1 cellular context compared by ENCODE assay signal in the genomic region with DNA sequence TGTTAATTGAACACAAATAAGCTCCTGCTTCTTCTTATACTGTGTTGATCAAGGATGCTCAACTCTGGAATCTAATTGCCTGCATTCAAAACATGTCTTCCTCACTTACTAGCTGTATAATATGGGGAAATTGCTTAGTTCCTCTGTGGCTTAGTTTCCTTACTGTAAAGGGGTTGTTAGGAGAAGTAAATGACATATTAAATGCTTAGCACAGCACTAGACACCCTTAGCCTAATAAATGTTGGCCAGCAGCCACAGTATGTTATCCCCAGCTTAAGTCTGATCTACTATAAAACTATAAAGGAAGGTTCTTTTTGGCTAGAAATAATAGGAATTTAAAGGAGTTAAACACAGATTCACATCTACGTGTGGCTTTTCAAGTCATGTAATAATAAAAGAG.
TF ChIP-seq lines count a peak whose summit lies in the region.

No MANE protein-coding gene starts in this region.

TF ChIP-seq in IMR-90, 13 proteins besides CTCF, POLR2A, EP300 and RAD21:
- no peak for TF ChIP-seq MAZ (IDR thresholded peaks at IDR 0.05; ENCODE audit: borderline replicate concordance, low read depth, low read length)
- TF ChIP-seq, protein P1, sequence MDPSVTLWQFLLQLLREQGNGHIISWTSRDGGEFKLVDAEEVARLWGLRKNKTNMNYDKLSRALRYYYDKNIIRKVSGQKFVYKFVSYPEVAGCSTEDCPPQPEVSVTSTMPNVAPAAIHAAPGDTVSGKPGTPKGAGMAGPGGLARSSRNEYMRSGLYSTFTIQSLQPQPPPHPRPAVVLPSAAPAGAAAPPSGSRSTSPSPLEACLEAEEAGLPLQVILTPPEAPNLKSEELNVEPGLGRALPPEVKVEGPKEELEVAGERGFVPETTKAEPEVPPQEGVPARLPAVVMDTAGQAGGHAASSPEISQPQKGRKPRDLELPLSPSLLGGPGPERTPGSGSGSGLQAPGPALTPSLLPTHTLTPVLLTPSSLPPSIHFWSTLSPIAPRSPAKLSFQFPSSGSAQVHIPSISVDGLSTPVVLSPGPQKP (IDR thresholded peaks at IDR 0.05; ENCODE audit: borderline replicate concordance, low read depth, low read length): no peak
- TF ChIP-seq RCOR1 (IDR thresholded peaks at IDR 0.05; ENCODE audit: insufficient replicate concordance, low read length): no peak
- TF ChIP-seq MXI1 (IDR thresholded peaks at IDR 0.05; ENCODE audit: borderline replicate concordance, low read depth, low read length): no peak
- TF ChIP-seq, protein P2, sequence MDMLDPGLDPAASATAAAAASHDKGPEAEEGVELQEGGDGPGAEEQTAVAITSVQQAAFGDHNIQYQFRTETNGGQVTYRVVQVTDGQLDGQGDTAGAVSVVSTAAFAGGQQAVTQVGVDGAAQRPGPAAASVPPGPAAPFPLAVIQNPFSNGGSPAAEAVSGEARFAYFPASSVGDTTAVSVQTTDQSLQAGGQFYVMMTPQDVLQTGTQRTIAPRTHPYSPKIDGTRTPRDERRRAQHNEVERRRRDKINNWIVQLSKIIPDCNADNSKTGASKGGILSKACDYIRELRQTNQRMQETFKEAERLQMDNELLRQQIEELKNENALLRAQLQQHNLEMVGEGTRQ (IDR thresholded peaks at IDR 0.05; ENCODE audit: low read depth, low read length): no peak
- no peak for TF ChIP-seq NFE2L2 (IDR thresholded peaks at IDR 0.05; ENCODE audit: low read depth, low read length)
- TF ChIP-seq MAFK (IDR thresholded peaks at IDR 0.05; ENCODE audit: low read depth, low read length): no peak
- TF ChIP-seq BHLHE40 (IDR thresholded peaks at IDR 0.05; ENCODE audit: low read depth, low read length): no peak
- TF ChIP-seq CHD1 (IDR thresholded peaks at IDR 0.05; ENCODE audit: low read depth, low read length): no peak
- TF ChIP-seq CEBPB (IDR thresholded peaks at IDR 0.05; ENCODE audit: low read depth, low read length): no peak
